In the genomic region with DNA sequence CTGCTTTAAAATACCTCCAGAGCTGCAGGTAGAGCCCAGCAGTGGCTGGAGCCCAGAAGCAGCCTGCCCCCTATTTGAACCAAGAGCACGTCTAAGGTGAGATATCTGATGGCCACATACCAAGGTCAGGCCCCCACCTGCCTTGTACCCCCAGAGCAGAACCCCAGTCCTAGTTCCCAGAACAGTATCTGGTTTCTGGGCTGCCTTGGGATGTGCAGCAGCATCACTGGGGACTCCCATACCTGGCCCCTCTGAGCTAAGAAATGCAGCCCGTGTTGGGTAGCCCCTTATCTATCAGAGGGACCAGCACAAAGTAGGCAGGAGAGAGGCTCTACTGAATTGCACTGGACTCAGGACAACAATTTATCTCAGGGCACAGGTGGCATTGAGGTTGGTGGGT, we compare ENCODE assay signal across 26 cellular contexts. TPM values are rescaled to one million over a fixed set of nuclear protein-coding genes. Genes with fewer than 3 reads are reported as not detected.
"Had no signal": no experiment of that assay in that cellular context is flagged by ENCODE, and none has a peak within 500 bp of the region (broad histone marks: within the 10 kb centered on the region; RNA-seq: fewer than 3 reads in every experiment).

No MANE protein-coding gene starts in this region.

- H2AFZ ChIP-seq: hepatocyte, parathyroid adenoma had no signal

- ATAC-seq: foreskin keratinocyte; left ventricle myocardium superior; right cardiac atrium; stimulated activated effector memory CD8-positive, alpha-beta T cell treated with anti-CD3 and anti-CD28 coated beads, Interleukin-12 subunit alpha, Interleukin-12 subunit beta, amount 100 ng/mL, for 72 hours; T-helper 17 cell had no signal

- H3K9me3 Mint-ChIP-seq: activated naive CD4-positive, alpha-beta T cell treated with anti-CD3 and anti-CD28 coated beads for 36 hours; immature natural killer cell; natural killer cell treated with Interleukin-12 subunit alpha and Interleukin-12 subunit beta and Interleukin-15 and Interleukin-18, amount 100 ng/mL, for 72 hours; stimulated activated effector memory CD8-positive, alpha-beta T cell treated with anti-CD3 and anti-CD28 coated beads, Interleukin-12 subunit alpha, Interleukin-12 subunit beta, amount 100 ng/mL, for 72 hours had no signal

- H3K9ac ChIP-seq: parathyroid adenoma had no signal

- H3K79me2 ChIP-seq: hepatocyte, parathyroid adenoma had no signal

- H3K4me1 ChIP-seq: foreskin keratinocyte, parathyroid adenoma had no signal

- H3K27ac Mint-ChIP-seq: activated naive CD4-positive, alpha-beta T cell treated with anti-CD3 and anti-CD28 coated beads for 36 hours; immature natural killer cell; natural killer cell treated with Interleukin-12 subunit alpha and Interleukin-12 subunit beta and Interleukin-15 and Interleukin-18, amount 100 ng/mL, for 72 hours; stimulated activated effector memory CD8-positive, alpha-beta T cell treated with anti-CD3 and anti-CD28 coated beads, Interleukin-12 subunit alpha, Interleukin-12 subunit beta, amount 100 ng/mL, for 72 hours; T-helper 17 cell had no signal

- H3K9me3 ChIP-seq: thoracic aorta, upper lobe of left lung had no signal

- H3K36me3 Mint-ChIP-seq: immature natural killer cell; natural killer cell treated with Interleukin-12 subunit alpha and Interleukin-12 subunit beta and Interleukin-15 and Interleukin-18, amount 100 ng/mL, for 72 hours; stimulated activated effector memory CD8-positive, alpha-beta T cell treated with anti-CD3 and anti-CD28 coated beads, Interleukin-12 subunit alpha, Interleukin-12 subunit beta, amount 100 ng/mL, for 72 hours had no signal

- H3K4me3 Mint-ChIP-seq: activated naive CD4-positive, alpha-beta T cell treated with anti-CD3 and anti-CD28 coated beads for 36 hours; immature natural killer cell; natural killer cell treated with Interleukin-12 subunit alpha and Interleukin-12 subunit beta and Interleukin-15 and Interleukin-18, amount 100 ng/mL, for 72 hours; stimulated activated effector memory CD8-positive, alpha-beta T cell treated with anti-CD3 and anti-CD28 coated beads, Interleukin-12 subunit alpha, Interleukin-12 subunit beta, amount 100 ng/mL, for 72 hours; T-helper 17 cell had no signal

- H3K4me3 ChIP-seq: hepatocyte, SK-N-MC, thoracic aorta, upper lobe of left lung had no signal

- H3K27me3 ChIP-seq: foreskin keratinocyte, hepatocyte, upper lobe of left lung had no signal

- H3K27ac ChIP-seq: foreskin keratinocyte, hepatocyte, parathyroid adenoma, SK-N-MC, thoracic aorta had no signal

- DNase-seq: activated CD4-positive, alpha-beta T cell treated with anti-CD3 and anti-CD28 coated beads for 48 hours; activated CD8-positive, alpha-beta memory T cell treated with anti-CD3 and anti-CD28 coated beads, Interleukin-2, amount 50 U/mL, for 4 hours; activated naive CD4-positive, alpha-beta T cell treated with anti-CD3 and anti-CD28 coated beads for 36 hours; amygdala; cerebellar nuclear complex; cortex of kidney; effector CD4-positive, alpha-beta T cell; erythroblast; foreskin keratinocyte; immature natural killer cell; left ventricle myocardium superior; mammary epithelial cell; midbrain; stimulated activated CD4-positive, alpha-beta T cell treated with anti-CD3 and anti-CD28 coated beads, Interleukin-1b, Interleukin-23, amount 100 ng/mL, for 48 hours; SW 1271; T-helper 17 cell; upper lobe of left lung had no signal

- H3K4me2 ChIP-seq: hepatocyte had no signal

RNA-seq across cellular contexts. Expression of a gene that starts 8.9 kb away (rescaled TPM):
- total RNA-seq: activated naive CD4-positive, alpha-beta T cell treated with anti-CD3 and anti-CD28 coated beads for 36 hours; natural killer cell treated with Interleukin-12 subunit alpha and Interleukin-12 subunit beta and Interleukin-15 and Interleukin-18, amount 100 ng/mL, for 72 hours; pulmonary artery endothelial cell; skeletal muscle tissue; T-helper 17 cell had no signal
- polyA plus RNA-seq: immature natural killer cell, mammary epithelial cell had no signal
